ENCODE assay signal across 8 cellular contexts in the genomic region with DNA sequence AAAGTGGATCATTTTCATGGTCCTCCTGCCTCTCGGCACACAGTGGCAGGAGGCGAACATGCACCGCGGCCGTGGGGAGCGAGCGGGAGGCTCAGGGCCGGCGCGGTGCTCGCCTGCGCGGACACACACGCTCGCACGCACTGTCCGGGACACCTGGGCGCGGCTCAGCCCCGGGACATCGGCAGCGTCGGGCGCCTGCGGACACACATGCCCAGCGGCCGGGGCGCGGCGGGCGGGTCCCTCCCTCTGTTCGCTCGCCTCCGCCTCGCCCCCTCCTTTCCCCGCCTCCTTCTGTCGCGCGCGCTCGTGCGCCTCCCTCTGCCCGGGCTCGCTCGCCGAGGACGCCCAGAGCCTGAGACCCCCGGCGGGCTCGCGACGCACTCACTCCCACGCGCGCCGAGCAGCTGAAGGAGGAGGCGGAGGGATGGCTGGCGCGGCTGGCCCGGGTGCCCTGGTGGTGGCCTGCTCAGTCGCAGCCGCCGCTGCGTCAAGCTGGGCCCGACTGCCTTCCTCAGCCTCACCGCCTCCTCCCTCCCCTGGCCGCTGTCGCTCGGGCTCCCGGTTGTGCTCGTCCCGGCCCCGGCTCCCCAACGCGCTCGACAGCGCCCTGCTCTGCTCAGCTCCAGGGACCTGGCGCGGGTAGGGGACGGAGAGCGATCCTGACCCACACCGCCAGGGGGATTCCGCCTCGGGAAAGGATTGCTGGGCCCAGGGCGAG. TPM values are rescaled to one million over a fixed set of nuclear protein-coding genes. Genes with fewer than 3 reads are reported as not detected.
DNase-seq lines count a peak whose midpoint lies in the region; ATAC-seq and TF ChIP-seq lines count a peak whose summit lies in the region.

FRMD3 (minus strand) TSS at position 230 of the 718 bp plus-strand sequence; CDS start at position 60, 170 bp downstream.

- no peaks in the 10 kb centered on the region for H3K9me3 ChIP-seq in BE2C

- TF ChIP-seq CTCF in BE2C (IDR thresholded peaks at IDR 0.05; ENCODE audit: low read depth, low read length): peak; percentile 81
- TF ChIP-seq CTCF in lower leg skin (IDR thresholded peaks at IDR 0.05): peak in 1 of 3 donors; percentile 30

- H3K36me3 ChIP-seq in BE2C: no peaks in the 10 kb centered on the region; the same call in 1 of the 2 replicates

- ATAC-seq in SK-N-SH treated with all-trans-retinoic acid at 6 μM for 48 hours: peak; percentile 94
- ATAC-seq in GM21737 (IDR thresholded peaks at IDR 0.05; ENCODE audit: unreplicated experiment): no peak

- H3K4me3 ChIP-seq in BE2C (ENCODE audit: low read depth, low read length) (peak within 1 kb of the TSS; percentile 94), lower leg skin (ENCODE audit: low read depth, poor library complexity, severe bottlenecking) (peak within 1 kb of the TSS; percentile 31)

- H3K27me3 ChIP-seq in BE2C: no peaks in the 10 kb centered on the region

- DNase-seq in BE2C (peak; percentile 95), GM19238 (ENCODE audit: insufficient read length, low spot score) (peak; percentile 11), LoVo (ENCODE audit: low spot score) (peak; percentile 87), ecto neural progenitor cell (ENCODE audit: low spot score) (peak; percentile 90), lower leg skin (ENCODE audit: low spot score in 2 of 2) (peak; percentile 37 to 93)
- peak; percentile 10 for DNase-seq in stimulated activated CD4-positive, alpha-beta T cell treated with anti-CD3 and anti-CD28 coated beads, Interleukin-4, amount 100 ng/mL, for 24 hours

- H3K4me1 ChIP-seq in BE2C: no peaks in the 10 kb centered on the region

- 1 to 3% methylated on average over 28 to 39 of the region's 85 CpGs for WGBS in lower leg skin, 2 donors

- intact Hi-C loops in lower leg skin (cut with DNase I; ENCODE audit: low total_unique reads): no loop called here

- no peak for TF ChIP-seq POLR2A in lower leg skin (IDR thresholded peaks at IDR 0.05)

TF ChIP-seq in SK-N-SH treated with all-trans-retinoic acid at 6 μM for 48 hours, 23 proteins besides CTCF, POLR2A, EP300 and RAD21:
- TF ChIP-seq ZNF565 (CRISPR knock-in tag; conservative IDR thresholded peaks at IDR 0.05; ENCODE audit: low read depth): no peak

RNA-seq across cellular contexts. Expression of gene FRMD3, which starts in this region (rescaled TPM):
- 13.5 TPM for polyA plus RNA-seq in BE2C (2012; ENCODE audit: insufficient read depth, insufficient read length, low read depth)
- 1 to 10 TPM; 2.2 to 5.8 (median 4.4) TPM for total RNA-seq in lower leg skin

Comparison
In these comparisons a context has a peak if more than half of its experiments do, and no peak if none do; other contexts are left out.
1. DNase-seq: peak in every context shown above with its lines; median percentile 95 in BE2C; 90 in ecto neural progenitor cell; 87 in LoVo; 65 in lower leg skin; 11 in GM19238; 10 in stimulated activated CD4-positive, alpha-beta T cell treated with anti-CD3 and anti-CD28 coated beads, Interleukin-4, amount 100 ng/mL, for 24 hours.